ENCODE assay signal across 11 cellular contexts in genomic region chr19:54121259-54121658, GRCh38. TPM values are rescaled to one million over a fixed set of nuclear protein-coding genes. Genes with fewer than 3 reads are reported as not detected.
A peak's percentile ranks its signal among the peaks of the same experiment; 100 is the strongest.
DNase-seq lines count a peak whose midpoint lies in the region; ATAC-seq, FAIRE-seq and TF ChIP-seq lines count a peak whose summit lies in the region.
"Had no signal": no experiment of that assay in that cellular context is flagged by ENCODE, and none has a peak within 500 bp of the region (broad histone marks: within the 10 kb centered on the region; RNA-seq: fewer than 3 reads in every experiment).

No MANE protein-coding gene starts in this region.

- WGBS in A549 (ENCODE audit: missing lambda C conversion rate): 91% methylated on average over 9 of the region's 10 CpGs
- 96% methylated on average over 10 of the region's 10 CpGs for WGBS in heart right ventricle, 2 donors

- no peak overlapping the region for H3K27ac ChIP-seq in A549
- H3K27ac ChIP-seq in RWPE1: peak overlapping the region; percentile 5; the same call in 1 of the 2 replicates
- no peak overlapping the region for H3K27ac ChIP-seq in osteoblast (ENCODE audit: low read depth, low read length)
- H3K27ac ChIP-seq in heart right ventricle: no peak overlapping the region
- H3K27ac ChIP-seq: BLaER1 treated with 17β-estradiol and CSF1 and Interleukin-3, amounts not matched to agents 10 nM and 100 nM had no signal

- no peak overlapping the region for H2AFZ ChIP-seq in osteoblast (ENCODE audit: low read length)

- H3K36me3 ChIP-seq in osteoblast (ENCODE audit: insufficient read depth, low read length): peaks cover 49% of the 10 kb centered on the region
- H3K36me3 ChIP-seq in heart right ventricle: peaks cover 4 to 84% (median 69%) of the 10 kb centered on the region in 9 donors

- no peak for TF ChIP-seq POLR2A in A549 (IDR thresholded peaks at IDR 0.05; ENCODE audit: low read length)

- no peak for TF ChIP-seq RAD21 in A549 (conservative IDR thresholded peaks at IDR 0.05 in 1 of 2, IDR thresholded peaks at IDR 0.05 in 1 of 2)

- H3K4me3 ChIP-seq in A549 (no peak overlapping the region), osteoblast (ENCODE audit: insufficient read depth, low read length) (no peak overlapping the region), heart right ventricle (no peak overlapping the region)
- H3K4me3 ChIP-seq: BLaER1 treated with 17β-estradiol and CSF1 and Interleukin-3, amounts not matched to agents 10 nM and 100 nM had no signal

- peaks cover 17% of the 10 kb centered on the region for H3K79me2 ChIP-seq in osteoblast (ENCODE audit: insufficient read depth, low read length)

- intact Hi-C loops in heart right ventricle (cut with DNase I): no loop called here

- TF ChIP-seq CTCF in A549 (IDR thresholded peaks at IDR 0.05) (no peak), RWPE1 (conservative IDR thresholded peaks at IDR 0.05; ENCODE audit: low read depth) (no peak), osteoblast (IDR thresholded peaks at IDR 0.05; ENCODE audit: extremely low read depth, low read depth, low read length) (no peak), heart right ventricle (IDR thresholded peaks at IDR 0.05) (no peak)

- peaks cover 7% of the 10 kb centered on the region for H4K20me1 ChIP-seq in osteoblast (ENCODE audit: insufficient read depth, low read length)

- no peaks in the 10 kb centered on the region for H3K27me3 ChIP-seq in osteoblast (ENCODE audit: insufficient read depth, low read length)
- H3K27me3 ChIP-seq in heart right ventricle: no peaks in the 10 kb centered on the region
- H3K27me3 ChIP-seq: BLaER1 treated with 17β-estradiol and CSF1 and Interleukin-3, amounts not matched to agents 10 nM and 100 nM had no signal

- no peak for TF ChIP-seq EP300 in A549 (IDR thresholded peaks at IDR 0.05)

- H3K4me2 ChIP-seq in A549 (no peak overlapping the region), osteoblast (ENCODE audit: insufficient read depth, low read length) (no peak overlapping the region)
- H3K4me2 ChIP-seq: BLaER1 treated with 17β-estradiol and CSF1 and Interleukin-3, amounts not matched to agents 10 nM and 100 nM had no signal

- no peak for FAIRE-seq in A549 (lab: Jason Lieb, UNC)

- no peak for ATAC-seq in A549
- ATAC-seq in HG03196 (IDR thresholded peaks at IDR 0.05; ENCODE audit: unreplicated experiment): no peak
- no peak for ATAC-seq in heart right ventricle

- H3K4me1 ChIP-seq in A549 (peaks cover 7% of the 10 kb centered on the region; the same call in 2 of the 3 replicates), osteoblast (ENCODE audit: insufficient read depth, low read length) (peaks cover 4% of the 10 kb centered on the region), heart right ventricle (peaks cover 6 to 11% (median 8%) of the 10 kb centered on the region in 9 donors)

- POLR2A ChIA-PET in A549 (lab: Yijun Ruan, JAX) (interaction anchor here (0.6 to 1.1 kb wide), 2 partner anchors 16 to 18 kb away, joined by 3 to 4 read pairs; partner anchors contain the start of gene CNOT3), RWPE1 (lab: Yijun Ruan, JAX; ENCODE audit: low non-redundant PET) (no interaction called here)

- DNase-seq in A549 (ENCODE audit: low read depth in 1 of 2, low spot score in 1 of 2) (no peak), RWPE1 (ENCODE audit: low spot score) (no peak), osteoblast (ENCODE audit: insufficient read length, low spot score, missing footprints) (peak; percentile 73), heart right ventricle (no peak)
- DNase-seq: 8988T; ACHN; CD4-positive, CD25-positive, alpha-beta regulatory T cell; HCEC 1CT; HFFc6 had no signal

- CTCF ChIA-PET in A549 (lab: Yijun Ruan, JAX) (interaction anchor here (0.5 to 1.6 kb wide), 5 partner anchors 16 to 1439 kb away, joined by 3 to 4 read pairs (median 3); no protein-coding TSS in a partner anchor), RWPE1 (lab: Yijun Ruan, JAX) (interaction anchor here (0.7 kb wide), 1 partner anchor 85 kb away, joined by 3 read pairs; no protein-coding TSS in a partner anchor)

- no peaks in the 10 kb centered on the region for H3K9me3 ChIP-seq in A549
- no peaks in the 10 kb centered on the region for H3K9me3 ChIP-seq in osteoblast (ENCODE audit: low read depth, low read length)
- no peaks in the 10 kb centered on the region for H3K9me3 ChIP-seq in heart right ventricle
- H3K9me3 ChIP-seq: BLaER1 treated with 17β-estradiol and CSF1 and Interleukin-3, amounts not matched to agents 10 nM and 100 nM had no signal

TF ChIP-seq in A549, 52 proteins besides CTCF, POLR2A, EP300 and RAD21:
- TF ChIP-seq CHD4 (IDR thresholded peaks at IDR 0.05; ENCODE audit: borderline replicate concordance) (no peak), RARB (CRISPR knock-in tag; IDR thresholded peaks at IDR 0.05) (no peak), MAFK (IDR thresholded peaks at IDR 0.05; ENCODE audit: partially characterized antibody) (peak; percentile 93)

RNA-seq across cellular contexts. Expression of gene PRPF31, which starts 5.7 kb away (rescaled TPM):
- polyA plus RNA-seq in A549 (2011; rRNA removed) (66.9 and 69.8 TPM in 2 replicates), A549 (2017; fragmentation: RNase III; extraction: RNeasy Plus Mini Kit Qiagen cat#74134 plus additional on column Dnase treatment) (164 to 169 TPM (median 164 TPM) in 3 replicates), heart right ventricle (10 to 100 TPM; 52.1 to 52.8 TPM)
- polyA plus RNA-seq in A549 (2012; cell fraction: cytosol; rRNA removed): 151 and 161 TPM in 2 replicates
- 231 and 270 TPM in 2 replicates for polyA plus RNA-seq in A549 (2012; cell fraction: nucleus; rRNA removed)
- 31.8 and 44.7 TPM in 2 replicates for polyA minus RNA-seq in A549 (2011; rRNA and poly(A)+ RNA removed)
- total RNA-seq in osteoblast (42.1 and 46.7 TPM in 2 replicates), heart right ventricle (10 to 100 TPM; 35.9 to 46.4 (median 43.0) TPM)

RNA-seq across cellular contexts. Expression of gene TFPT, which starts 5.8 kb away (rescaled TPM):
- 10.8 and 16.1 TPM in 2 replicates for polyA plus RNA-seq in A549 (2011; rRNA removed)
- polyA plus RNA-seq in A549 (2012; cell fraction: cytosol; rRNA removed): 22.8 and 25.8 TPM in 2 replicates
- polyA plus RNA-seq in A549 (2012; cell fraction: nucleus; rRNA removed): 14.1 and 17.8 TPM in 2 replicates
- polyA plus RNA-seq in A549 (2017; fragmentation: RNase III; extraction: RNeasy Plus Mini Kit Qiagen cat#74134 plus additional on column Dnase treatment): 26.1 to 29.2 TPM (median 26.6 TPM) in 3 replicates
- polyA minus RNA-seq in A549 (2011; rRNA and poly(A)+ RNA removed): 10.0 and 10.8 TPM in 2 replicates
- 17.4 TPM in 2 replicates for total RNA-seq in osteoblast
- total RNA-seq in heart right ventricle: 10 to 100 TPM; 11.0 to 16.8 (median 12.9) TPM
- polyA plus RNA-seq in heart right ventricle: 10 to 100 TPM; 26.0 to 33.8 TPM

RNA-seq across cellular contexts. Expression of gene CNOT3, which starts 16.3 kb away (rescaled TPM):
- 24.9 and 28.3 TPM in 2 replicates for polyA plus RNA-seq in A549 (2011; rRNA removed)
- polyA plus RNA-seq in A549 (2012; cell fraction: cytosol; rRNA removed): 26.3 and 28.5 TPM in 2 replicates
- 36.4 and 44.1 TPM in 2 replicates for polyA plus RNA-seq in A549 (2012; cell fraction: nucleus; rRNA removed)
- 59.2 to 62.6 TPM (median 62.4 TPM) in 3 replicates for polyA plus RNA-seq in A549 (2017; fragmentation: RNase III; extraction: RNeasy Plus Mini Kit Qiagen cat#74134 plus additional on column Dnase treatment)
- 29.7 and 32.5 TPM in 2 replicates for polyA minus RNA-seq in A549 (2011; rRNA and poly(A)+ RNA removed)
- total RNA-seq in osteoblast: 6.2 TPM in 2 replicates
- 10 to 100 TPM; 16.0 to 25.9 (median 20.9) TPM for total RNA-seq in heart right ventricle
- 10 to 100 TPM; 14.5 to 27.8 TPM for polyA plus RNA-seq in heart right ventricle

RNA-seq across cellular contexts. Expression of gene NDUFA3, which starts 18.6 kb away (rescaled TPM):
- polyA plus RNA-seq in A549 (2011; rRNA removed): 36.5 and 43.5 TPM in 2 replicates
- 144 and 147 TPM in 2 replicates for polyA plus RNA-seq in A549 (2012; cell fraction: cytosol; rRNA removed)
- polyA plus RNA-seq in A549 (2012; cell fraction: nucleus; rRNA removed): 85.7 and 103 TPM in 2 replicates
- polyA plus RNA-seq in A549 (2017; fragmentation: RNase III; extraction: RNeasy Plus Mini Kit Qiagen cat#74134 plus additional on column Dnase treatment): 188 to 198 TPM (median 190 TPM) in 3 replicates
- 122 and 207 TPM in 2 replicates for polyA minus RNA-seq in A549 (2011; rRNA and poly(A)+ RNA removed)
- total RNA-seq in osteoblast: 6.8 and 8.3 TPM in 2 replicates
- 100 to 1,000 TPM; 239 to 518 (median 360) TPM for total RNA-seq in heart right ventricle
- 1,000 to 10,000 TPM in 1 of 2 donors, 100 to 1,000 TPM in 1; 335 to 3,395 TPM for polyA plus RNA-seq in heart right ventricle

RNA-seq across cellular contexts. Expression of gene OSCAR, which starts 20.7 kb away (rescaled TPM):
- polyA plus RNA-seq in A549 (2011; rRNA removed) (0.26 and 0.33 TPM in 2 replicates), A549 (2017; fragmentation: RNase III; extraction: RNeasy Plus Mini Kit Qiagen cat#74134 plus additional on column Dnase treatment) (0.28 to 0.63 TPM (median 0.31 TPM) in 3 replicates), heart right ventricle (1 to 10 TPM in 1 of 2 donors, under 1 TPM in 1; 0.22 to 1.0 TPM)
- 0.56 and 1.1 TPM in 2 replicates for polyA plus RNA-seq in A549 (2012; cell fraction: cytosol; rRNA removed)
- 1.8 and 3.0 TPM in 2 replicates for polyA plus RNA-seq in A549 (2012; cell fraction: nucleus; rRNA removed)
- polyA minus RNA-seq in A549 (2011; rRNA and poly(A)+ RNA removed): 0.15 and 0.21 TPM in 2 replicates
- total RNA-seq in osteoblast (0.36 and 0.59 TPM in 2 replicates), heart right ventricle (1 to 10 TPM in 3 of 10 donors, under 1 TPM in 6, not detected in 1; 0.23 to 5.3 (median 0.40) TPM)
- total RNA-seq: CD4-positive, CD25-positive, alpha-beta regulatory T cell had no signal
